8 cellular contexts compared by ENCODE assay signal in the genomic region with DNA sequence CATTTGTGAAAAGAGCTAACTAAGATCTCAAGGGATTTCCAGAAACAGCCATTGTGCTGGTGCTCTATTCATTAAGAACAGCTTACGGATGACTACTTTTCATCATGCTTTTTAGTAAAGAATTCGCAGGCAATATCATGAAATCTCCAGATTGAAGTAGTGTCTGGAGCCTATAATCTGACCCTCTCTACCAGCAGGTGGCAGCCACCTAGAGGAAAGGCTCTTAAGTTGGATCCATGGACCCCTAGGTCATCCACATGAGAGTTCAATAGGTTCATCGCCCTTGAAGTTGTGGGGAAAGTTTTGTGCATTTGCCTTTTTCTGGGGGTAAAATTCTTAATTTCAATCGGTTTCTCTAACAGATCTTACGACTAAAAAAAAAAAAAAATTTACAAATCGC.
A peak's percentile ranks its signal among the peaks of the same experiment; 100 is the strongest.
DNase-seq lines count a peak whose midpoint lies in the region; ATAC-seq and TF ChIP-seq lines count a peak whose summit lies in the region.

No MANE protein-coding gene starts in this region.

- no peak overlapping the region for H3K4me3 Mint-ChIP-seq in WTC11
- peak overlapping the region in 7 of 8 donors; percentile 72 to 94 (median 82) for H3K4me3 Mint-ChIP-seq in naive B cell
- H3K4me3 Mint-ChIP-seq in activated CD4-positive, alpha-beta memory T cell treated with anti-CD3 and anti-CD28 coated beads for 36 hours, result no peak overlapping the region

- H3K27ac Mint-ChIP-seq in WTC11 (no peak overlapping the region), naive B cell (peak overlapping the region in 2 of 6 donors; percentile 33 to 37)
- no peak overlapping the region for H3K27ac Mint-ChIP-seq in activated CD4-positive, alpha-beta memory T cell treated with anti-CD3 and anti-CD28 coated beads for 36 hours

- DNase-seq in DMS 273 (lab: John Stamatoyannopoulos, UW; ENCODE audit: unreplicated experiment) (peak; percentile 73), DMS 273 treated with DMSO at 0.1 percent for 48 hours (lab: John Stamatoyannopoulos, UW) (no peak), KG1 (lab: John Stamatoyannopoulos, UW) (peak; percentile 14), WTC11 (ENCODE audit: low spot score) (peak; percentile 34), naive B cell (no peak), kidney glomerular epithelial cell (lab: John Stamatoyannopoulos, UW) (no peak)
- DNase-seq in activated CD4-positive, alpha-beta memory T cell treated with anti-CD3 and anti-CD28 coated beads for 36 hours, result no peak

- ATAC-seq in WTC11 (no peak), naive B cell (ENCODE audit: low read depth in 2 of 2) (no peak), GM19395 (IDR thresholded peaks at IDR 0.05; ENCODE audit: unreplicated experiment) (no peak)

- H3K9me3 Mint-ChIP-seq in WTC11 (no peaks in the 10 kb centered on the region), naive B cell (no peaks in the 10 kb centered on the region)
- no peaks in the 10 kb centered on the region for H3K9me3 Mint-ChIP-seq in activated CD4-positive, alpha-beta memory T cell treated with anti-CD3 and anti-CD28 coated beads for 36 hours

- intact Hi-C loops in activated CD4-positive, alpha-beta memory T cell treated with anti-CD3 and anti-CD28 coated beads for 36 hours (cut with micrococcal nuclease), result no loop called here

- POLR2A ChIA-PET in WTC11 (lab: Charles Lee), result interaction anchor here (1.1 kb wide), 1 partner anchor 81 kb away, joined by 3 read pairs; no protein-coding TSS in a partner anchor
- POLR2A ChIA-PET in activated CD4-positive, alpha-beta memory T cell treated with anti-CD3 and anti-CD28 coated beads for 36 hours (lab: Charles Lee), result no interaction called here

- H3K4me1 Mint-ChIP-seq in WTC11 (peaks cover 32% of the 10 kb centered on the region), naive B cell (peaks cover 25 to 47% (median 27%) of the 10 kb centered on the region in 3 donors)
- peaks cover 13% of the 10 kb centered on the region for H3K4me1 Mint-ChIP-seq in activated CD4-positive, alpha-beta memory T cell treated with anti-CD3 and anti-CD28 coated beads for 36 hours (ENCODE audit: low read depth)

- TF ChIP-seq CTCF in WTC11 (IDR thresholded peaks at IDR 0.05), result peak; percentile 11; the same call in 1 of the 2 replicates

- H3K36me3 Mint-ChIP-seq in WTC11 (peaks cover 20% of the 10 kb centered on the region), naive B cell (no peaks in the 10 kb centered on the region)
- H3K36me3 Mint-ChIP-seq in activated CD4-positive, alpha-beta memory T cell treated with anti-CD3 and anti-CD28 coated beads for 36 hours, result no peaks in the 10 kb centered on the region

- peaks cover 24% of the 10 kb centered on the region for H3K27me3 Mint-ChIP-seq in WTC11 (ENCODE audit: low read depth)
- no peaks in the 10 kb centered on the region for H3K27me3 Mint-ChIP-seq in naive B cell
- H3K27me3 Mint-ChIP-seq in activated CD4-positive, alpha-beta memory T cell treated with anti-CD3 and anti-CD28 coated beads for 36 hours, result peaks cover 18% of the 10 kb centered on the region

- CTCF ChIA-PET in WTC11 (lab: Charles Lee), result interaction anchor here (2.9 kb wide), 1 partner anchor 81 kb away, joined by 8 read pairs; no protein-coding TSS in a partner anchor
- CTCF ChIA-PET in activated CD4-positive, alpha-beta memory T cell treated with anti-CD3 and anti-CD28 coated beads for 36 hours (lab: Charles Lee), result interaction anchor here (0.8 to 1.1 kb wide), 5 partner anchors 27 to 425 kb away, joined by 3 to 4 read pairs (median 4); no protein-coding TSS in a partner anchor

TF ChIP-seq in WTC11, 78 proteins besides CTCF, POLR2A, EP300 and RAD21:
- no peak for TF ChIP-seq TCF7 (CRISPR knock-in tag; IDR thresholded peaks at IDR 0.05; ENCODE audit: low read depth)
- TF ChIP-seq SP1 (CRISPR knock-in tag; conservative IDR thresholded peaks at IDR 0.05), result no peak
- TF ChIP-seq TP53 (CRISPR knock-in tag; IDR thresholded peaks at IDR 0.05), result no peak
- TF ChIP-seq ZNF416 (CRISPR knock-in tag; IDR thresholded peaks at IDR 0.05), result no peak
- TF ChIP-seq ZNF671 (CRISPR knock-in tag; IDR thresholded peaks at IDR 0.05), result no peak
- TF ChIP-seq ZNF219 (CRISPR knock-in tag; IDR thresholded peaks at IDR 0.05; ENCODE audit: borderline replicate concordance), result no peak
- TF ChIP-seq, protein P1, sequence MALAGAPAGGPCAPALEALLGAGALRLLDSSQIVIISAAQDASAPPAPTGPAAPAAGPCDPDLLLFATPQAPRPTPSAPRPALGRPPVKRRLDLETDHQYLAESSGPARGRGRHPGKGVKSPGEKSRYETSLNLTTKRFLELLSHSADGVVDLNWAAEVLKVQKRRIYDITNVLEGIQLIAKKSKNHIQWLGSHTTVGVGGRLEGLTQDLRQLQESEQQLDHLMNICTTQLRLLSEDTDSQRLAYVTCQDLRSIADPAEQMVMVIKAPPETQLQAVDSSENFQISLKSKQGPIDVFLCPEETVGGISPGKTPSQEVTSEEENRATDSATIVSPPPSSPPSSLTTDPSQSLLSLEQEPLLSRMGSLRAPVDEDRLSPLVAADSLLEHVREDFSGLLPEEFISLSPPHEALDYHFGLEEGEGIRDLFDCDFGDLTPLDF (CRISPR knock-in tag; IDR thresholded peaks at IDR 0.05), result no peak
- TF ChIP-seq, protein P2, sequence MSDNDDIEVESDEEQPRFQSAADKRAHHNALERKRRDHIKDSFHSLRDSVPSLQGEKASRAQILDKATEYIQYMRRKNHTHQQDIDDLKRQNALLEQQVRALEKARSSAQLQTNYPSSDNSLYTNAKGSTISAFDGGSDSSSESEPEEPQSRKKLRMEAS (CRISPR knock-in tag; IDR thresholded peaks at IDR 0.05), result no peak
- TF ChIP-seq OVOL2 (CRISPR knock-in tag; IDR thresholded peaks at IDR 0.05; ENCODE audit: borderline replicate concordance), result no peak
- TF ChIP-seq ZNF232 (CRISPR knock-in tag; IDR thresholded peaks at IDR 0.05), result no peak
- TF ChIP-seq, protein P3, sequence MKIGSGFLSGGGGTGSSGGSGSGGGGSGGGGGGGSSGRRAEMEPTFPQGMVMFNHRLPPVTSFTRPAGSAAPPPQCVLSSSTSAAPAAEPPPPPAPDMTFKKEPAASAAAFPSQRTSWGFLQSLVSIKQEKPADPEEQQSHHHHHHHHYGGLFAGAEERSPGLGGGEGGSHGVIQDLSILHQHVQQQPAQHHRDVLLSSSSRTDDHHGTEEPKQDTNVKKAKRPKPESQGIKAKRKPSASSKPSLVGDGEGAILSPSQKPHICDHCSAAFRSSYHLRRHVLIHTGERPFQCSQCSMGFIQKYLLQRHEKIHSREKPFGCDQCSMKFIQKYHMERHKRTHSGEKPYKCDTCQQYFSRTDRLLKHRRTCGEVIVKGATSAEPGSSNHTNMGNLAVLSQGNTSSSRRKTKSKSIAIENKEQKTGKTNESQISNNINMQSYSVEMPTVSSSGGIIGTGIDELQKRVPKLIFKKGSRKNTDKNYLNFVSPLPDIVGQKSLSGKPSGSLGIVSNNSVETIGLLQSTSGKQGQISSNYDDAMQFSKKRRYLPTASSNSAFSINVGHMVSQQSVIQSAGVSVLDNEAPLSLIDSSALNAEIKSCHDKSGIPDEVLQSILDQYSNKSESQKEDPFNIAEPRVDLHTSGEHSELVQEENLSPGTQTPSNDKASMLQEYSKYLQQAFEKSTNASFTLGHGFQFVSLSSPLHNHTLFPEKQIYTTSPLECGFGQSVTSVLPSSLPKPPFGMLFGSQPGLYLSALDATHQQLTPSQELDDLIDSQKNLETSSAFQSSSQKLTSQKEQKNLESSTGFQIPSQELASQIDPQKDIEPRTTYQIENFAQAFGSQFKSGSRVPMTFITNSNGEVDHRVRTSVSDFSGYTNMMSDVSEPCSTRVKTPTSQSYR (CRISPR knock-in tag; IDR thresholded peaks at IDR 0.05), result no peak
- no peak for TF ChIP-seq MYBL2 (CRISPR knock-in tag; IDR thresholded peaks at IDR 0.05)
- no peak for TF ChIP-seq SMAD4 (CRISPR knock-in tag; IDR thresholded peaks at IDR 0.05)
- TF ChIP-seq ZNF317 (CRISPR knock-in tag; IDR thresholded peaks at IDR 0.05; ENCODE audit: borderline replicate concordance, low read depth), result no peak
- no peak for TF ChIP-seq ELF4 (CRISPR knock-in tag; IDR thresholded peaks at IDR 0.05; ENCODE audit: low read depth)
- no peak for TF ChIP-seq NFE2L1 (CRISPR knock-in tag; IDR thresholded peaks at IDR 0.05)
- no peak for TF ChIP-seq EMX1 (CRISPR knock-in tag; IDR thresholded peaks at IDR 0.05)
- TF ChIP-seq HMGA2 (CRISPR knock-in tag; IDR thresholded peaks at IDR 0.05), result no peak
TF ChIP-seq in WTC11: peak in this region for 0.

Comparison
In these comparisons a context has a peak if more than half of its experiments do, and no peak if none do; other contexts are left out.
1. DNase-seq: peak in DMS 273 (single experiment), KG1 (single experiment) and WTC11 (single experiment); none in DMS 273 treated with DMSO at 0.1 percent for 48 hours (single experiment), naive B cell (single experiment), activated CD4-positive, alpha-beta memory T cell treated with anti-CD3 and anti-CD28 coated beads for 36 hours (single experiment) and kidney glomerular epithelial cell (single experiment).
2. H3K4me3 Mint-ChIP-seq: peak in naive B cell (7 of 8); none in WTC11 (single experiment) and activated CD4-positive, alpha-beta memory T cell treated with anti-CD3 and anti-CD28 coated beads for 36 hours (single experiment).